In the genomic region with DNA sequence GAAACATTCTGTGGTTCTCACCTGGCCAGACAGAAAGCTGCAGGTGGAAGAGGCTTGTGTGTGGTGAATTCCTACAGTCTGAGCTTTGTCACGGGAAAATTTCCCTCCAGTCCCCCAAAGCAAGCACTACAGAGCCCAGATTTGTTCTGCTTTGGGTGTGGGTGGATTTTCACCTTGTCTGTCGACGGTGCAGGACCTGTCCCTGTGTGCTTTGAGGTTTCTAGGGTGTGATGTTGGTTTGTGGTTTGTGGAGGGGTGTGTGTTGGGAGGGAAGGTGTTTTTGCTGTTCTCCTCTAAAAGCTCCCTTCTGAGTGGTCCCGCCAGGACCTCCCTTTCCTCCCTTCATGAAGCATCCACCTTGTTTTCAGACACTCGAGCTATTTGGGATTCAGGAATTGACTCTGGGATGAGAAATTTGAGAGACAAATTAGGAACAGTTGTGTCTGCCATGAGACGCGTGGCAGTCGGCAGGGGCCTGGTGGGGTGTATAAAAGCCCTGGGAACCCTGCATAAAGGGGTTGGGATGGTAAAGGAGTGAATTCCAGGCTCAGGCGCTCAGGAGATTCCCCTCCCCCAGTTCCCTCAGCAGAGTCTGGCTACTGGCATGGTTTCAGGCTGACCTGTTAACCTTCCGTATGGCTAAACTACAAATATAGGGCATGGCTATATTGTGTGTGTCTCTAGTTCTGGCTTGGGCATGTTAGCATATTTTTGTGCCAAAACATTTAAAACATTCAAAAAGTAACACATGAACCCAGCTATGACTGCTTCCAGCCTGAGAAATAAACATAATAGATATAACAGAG, we compare ENCODE assay signal across 8 cellular contexts.
DNase-seq lines count a peak whose midpoint lies in the region; ATAC-seq and TF ChIP-seq lines count a peak whose summit lies in the region.

No MANE protein-coding gene starts in this region.

- ATAC-seq in SK-N-SH treated with all-trans-retinoic acid at 6 μM for 48 hours (no peak; the same call in 2 of the 3 replicates), GM21825 (IDR thresholded peaks at IDR 0.05; ENCODE audit: unreplicated experiment) (no peak)

- H3K27me3 ChIP-seq in SK-N-SH (ENCODE audit: insufficient read depth) (no peaks in the 10 kb centered on the region), left ventricle myocardium inferior (ENCODE audit: low read depth) (no peaks in the 10 kb centered on the region), testis (no peaks in the 10 kb centered on the region)

- POLR2A ChIA-PET in SK-N-SH (lab: Yijun Ruan, JAX), result no interaction called here

- peaks cover 90% of the 10 kb centered on the region for H3K79me2 ChIP-seq in SK-N-SH (ENCODE audit: insufficient read depth)

- peaks cover 11% of the 10 kb centered on the region for H3F3A ChIP-seq in SK-N-SH (replicated peaks; ENCODE audit: insufficient read depth)

- no peak overlapping the region for H2AFZ ChIP-seq in SK-N-SH (ENCODE audit: low read depth)

- no peaks in the 10 kb centered on the region for H4K20me1 ChIP-seq in SK-N-SH (ENCODE audit: insufficient read depth)

- no peak for TF ChIP-seq POLR2A in testis (IDR thresholded peaks at IDR 0.05)

- TF ChIP-seq RAD21 in SK-N-SH (IDR thresholded peaks at IDR 0.05; ENCODE audit: low read length), result no peak

- peak overlapping the region in 1 of 2 experiments; percentile 6; a peak in 1 of 4 replicates for H3K4me3 ChIP-seq in SK-N-SH (ENCODE audit: low read depth in 2 of 2, low read length in 1 of 2)
- H3K4me3 ChIP-seq in left ventricle myocardium inferior, result peak overlapping the region; percentile 64
- H3K4me3 ChIP-seq in testis, result no peak overlapping the region

- no peak for TF ChIP-seq EP300 in SK-N-SH (IDR thresholded peaks at IDR 0.05; ENCODE audit: borderline replicate concordance in 1 of 2, low read depth in 1 of 2, low read length in 1 of 2)

- no peaks in the 10 kb centered on the region for H3K9me2 ChIP-seq in SK-N-SH

- H3K4me2 ChIP-seq in SK-N-SH, result peak overlapping the region; percentile 48; the same call in 1 of the 2 replicates

- H3K36me3 ChIP-seq in SK-N-SH (replicated peaks in 1 of 2; ENCODE audit: control insufficient read depth in 1 of 2, insufficient read depth in 2 of 2, low read length in 1 of 2) (peaks cover 0 to 2% of the 10 kb centered on the region in 2 experiments), left ventricle myocardium inferior (no peaks in the 10 kb centered on the region), testis (ENCODE audit: low read depth, missing control alignments) (no peaks in the 10 kb centered on the region)

- CTCF ChIA-PET in SK-N-SH (lab: Yijun Ruan, JAX), result interaction anchor here (1.1 to 6.2 kb wide), 2 partner anchors 24 to 66 kb away, joined by 3 to 28 read pairs; a partner anchor contains a TSS

- H3K4me1 ChIP-seq in SK-N-SH (ENCODE audit: control insufficient read depth in 1 of 2, insufficient read depth in 2 of 2, low read depth in 1 of 2, low read length in 1 of 2) (peaks cover 29% of the 10 kb centered on the region in 2 experiments), left ventricle myocardium inferior (peaks cover 83% of the 10 kb centered on the region), testis (peaks cover 18% of the 10 kb centered on the region)

- H3K27ac ChIP-seq in SK-N-SH (ENCODE audit: low read depth in 2 of 2, low read length in 1 of 2), result peak overlapping the region in 1 of 2 experiments; percentile 60; a peak in 2 of 4 replicates
- H3K27ac ChIP-seq in left ventricle myocardium inferior (replicated peaks), result peak overlapping the region; percentile 88
- H3K27ac ChIP-seq in testis, result no peak overlapping the region

- DNase-seq in SK-N-SH, result no peak
- peak; percentile 36 for DNase-seq in activated CD4-positive, alpha-beta T cell treated with anti-CD3 and anti-CD28 coated beads, Interleukin-2, amount 50 U/mL, for 1 hour
- DNase-seq in left ventricle myocardium inferior, result no peak
- DNase-seq in testis, result peak; percentile 14
- no peak for DNase-seq in SHP77 (lab: John Stamatoyannopoulos, UW)
- no peak for DNase-seq in Kasumi-1 (lab: John Stamatoyannopoulos, UW)

- H3K9ac ChIP-seq in SK-N-SH, result peak overlapping the region; percentile 44; the same call in 1 of the 2 replicates

- 76% methylated on average over 10 of the region's 10 CpGs for WGBS in SK-N-SH (ENCODE audit: low lambda C conversion rate)
- 77 to 82% methylated on average over 10 of the region's 10 CpGs for whole genome bisulfite sequencing in testis, 2 donors

- TF ChIP-seq CTCF in SK-N-SH (IDR thresholded peaks at IDR 0.05), result no peak
- no peak for TF ChIP-seq CTCF in left ventricle myocardium inferior (IDR thresholded peaks at IDR 0.05; ENCODE audit: borderline replicate concordance)
- TF ChIP-seq CTCF in testis (IDR thresholded peaks at IDR 0.05), result no peak

- intact Hi-C loops in left ventricle myocardium inferior (cut with micrococcal nuclease), result no loop called here
- intact Hi-C loops in testis (cut with DNase I; ENCODE audit: low total_unique reads), result no loop called here

- no peaks in the 10 kb centered on the region for H3K9me3 ChIP-seq in SK-N-SH
- no peaks in the 10 kb centered on the region for H3K9me3 ChIP-seq in left ventricle myocardium inferior (replicated peaks)
- no peaks in the 10 kb centered on the region for H3K9me3 ChIP-seq in testis

TF ChIP-seq in SK-N-SH, 30 proteins besides CTCF, POLR2A, EP300 and RAD21 (continues in another document):
- TF ChIP-seq GATA2 (CRISPR knock-in tag; IDR thresholded peaks at IDR 0.05) (no peak), RFX5 (IDR thresholded peaks at IDR 0.05; ENCODE audit: low read length) (no peak), NFIC (IDR thresholded peaks at IDR 0.05; ENCODE audit: borderline replicate concordance) (no peak), NRF1 (IDR thresholded peaks at IDR 0.05; ENCODE audit: low read depth, low read length) (no peak), JUND (IDR thresholded peaks at IDR 0.05) (no peak), EZH2phosphoT487 (IDR thresholded peaks at IDR 0.05; ENCODE audit: borderline replicate concordance, low read depth) (no peak), TCF12 (IDR thresholded peaks at IDR 0.05) (no peak), CHD2 (IDR thresholded peaks at IDR 0.05; ENCODE audit: low read length, partially characterized antibody) (no peak)
- TF ChIP-seq, protein P1, sequence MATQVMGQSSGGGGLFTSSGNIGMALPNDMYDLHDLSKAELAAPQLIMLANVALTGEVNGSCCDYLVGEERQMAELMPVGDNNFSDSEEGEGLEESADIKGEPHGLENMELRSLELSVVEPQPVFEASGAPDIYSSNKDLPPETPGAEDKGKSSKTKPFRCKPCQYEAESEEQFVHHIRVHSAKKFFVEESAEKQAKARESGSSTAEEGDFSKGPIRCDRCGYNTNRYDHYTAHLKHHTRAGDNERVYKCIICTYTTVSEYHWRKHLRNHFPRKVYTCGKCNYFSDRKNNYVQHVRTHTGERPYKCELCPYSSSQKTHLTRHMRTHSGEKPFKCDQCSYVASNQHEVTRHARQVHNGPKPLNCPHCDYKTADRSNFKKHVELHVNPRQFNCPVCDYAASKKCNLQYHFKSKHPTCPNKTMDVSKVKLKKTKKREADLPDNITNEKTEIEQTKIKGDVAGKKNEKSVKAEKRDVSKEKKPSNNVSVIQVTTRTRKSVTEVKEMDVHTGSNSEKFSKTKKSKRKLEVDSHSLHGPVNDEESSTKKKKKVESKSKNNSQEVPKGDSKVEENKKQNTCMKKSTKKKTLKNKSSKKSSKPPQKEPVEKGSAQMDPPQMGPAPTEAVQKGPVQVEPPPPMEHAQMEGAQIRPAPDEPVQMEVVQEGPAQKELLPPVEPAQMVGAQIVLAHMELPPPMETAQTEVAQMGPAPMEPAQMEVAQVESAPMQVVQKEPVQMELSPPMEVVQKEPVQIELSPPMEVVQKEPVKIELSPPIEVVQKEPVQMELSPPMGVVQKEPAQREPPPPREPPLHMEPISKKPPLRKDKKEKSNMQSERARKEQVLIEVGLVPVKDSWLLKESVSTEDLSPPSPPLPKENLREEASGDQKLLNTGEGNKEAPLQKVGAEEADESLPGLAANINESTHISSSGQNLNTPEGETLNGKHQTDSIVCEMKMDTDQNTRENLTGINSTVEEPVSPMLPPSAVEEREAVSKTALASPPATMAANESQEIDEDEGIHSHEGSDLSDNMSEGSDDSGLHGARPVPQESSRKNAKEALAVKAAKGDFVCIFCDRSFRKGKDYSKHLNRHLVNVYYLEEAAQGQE (IDR thresholded peaks at IDR 0.05; ENCODE audit: low read depth, low read length), result no peak

TF ChIP-seq in SK-N-SH treated with all-trans-retinoic acid at 6 μM for 48 hours, 23 proteins besides CTCF, POLR2A, EP300 and RAD21 (continues in another document):
- no peak for TF ChIP-seq TCF4 (CRISPR knock-in tag; IDR thresholded peaks at IDR 0.05; ENCODE audit: borderline replicate concordance)
- TF ChIP-seq SNAI2 (CRISPR knock-in tag; IDR thresholded peaks at IDR 0.05), result no peak
- TF ChIP-seq, protein P2, sequence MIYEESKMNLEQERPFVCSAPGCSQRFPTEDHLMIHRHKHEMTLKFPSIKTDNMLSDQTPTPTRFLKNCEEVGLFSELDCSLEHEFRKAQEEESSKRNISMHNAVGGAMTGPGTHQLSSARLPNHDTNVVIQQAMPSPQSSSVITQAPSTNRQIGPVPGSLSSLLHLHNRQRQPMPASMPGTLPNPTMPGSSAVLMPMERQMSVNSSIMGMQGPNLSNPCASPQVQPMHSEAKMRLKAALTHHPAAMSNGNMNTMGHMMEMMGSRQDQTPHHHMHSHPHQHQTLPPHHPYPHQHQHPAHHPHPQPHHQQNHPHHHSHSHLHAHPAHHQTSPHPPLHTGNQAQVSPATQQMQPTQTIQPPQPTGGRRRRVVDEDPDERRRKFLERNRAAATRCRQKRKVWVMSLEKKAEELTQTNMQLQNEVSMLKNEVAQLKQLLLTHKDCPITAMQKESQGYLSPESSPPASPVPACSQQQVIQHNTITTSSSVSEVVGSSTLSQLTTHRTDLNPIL (CRISPR knock-in tag; IDR thresholded peaks at IDR 0.05; ENCODE audit: low read depth), result no peak
- TF ChIP-seq GLIS3 (CRISPR knock-in tag; IDR thresholded peaks at IDR 0.05), result no peak
- TF ChIP-seq ZC3H10 (CRISPR knock-in tag; IDR thresholded peaks at IDR 0.05), result no peak
- TF ChIP-seq ZFP3 (CRISPR knock-in tag; IDR thresholded peaks at IDR 0.05), result no peak
- no peak for TF ChIP-seq ZNF565 (CRISPR knock-in tag; conservative IDR thresholded peaks at IDR 0.05; ENCODE audit: low read depth)
- no peak for TF ChIP-seq OSR1 (CRISPR knock-in tag; IDR thresholded peaks at IDR 0.05)
- TF ChIP-seq ESRRG (CRISPR knock-in tag; IDR thresholded peaks at IDR 0.05), result no peak

Comparison
In these comparisons a context has a peak if more than half of its experiments do, and no peak if none do; other contexts are left out.
1. DNase-seq: peak in activated CD4-positive, alpha-beta T cell treated with anti-CD3 and anti-CD28 coated beads, Interleukin-2, amount 50 U/mL, for 1 hour (single experiment) and testis (single experiment); none in SK-N-SH (single experiment), left ventricle myocardium inferior (single experiment), SHP77 (0 of 2) and Kasumi-1 (0 of 2).